ENCODE assay signal across 23 cellular contexts in the genomic region with DNA sequence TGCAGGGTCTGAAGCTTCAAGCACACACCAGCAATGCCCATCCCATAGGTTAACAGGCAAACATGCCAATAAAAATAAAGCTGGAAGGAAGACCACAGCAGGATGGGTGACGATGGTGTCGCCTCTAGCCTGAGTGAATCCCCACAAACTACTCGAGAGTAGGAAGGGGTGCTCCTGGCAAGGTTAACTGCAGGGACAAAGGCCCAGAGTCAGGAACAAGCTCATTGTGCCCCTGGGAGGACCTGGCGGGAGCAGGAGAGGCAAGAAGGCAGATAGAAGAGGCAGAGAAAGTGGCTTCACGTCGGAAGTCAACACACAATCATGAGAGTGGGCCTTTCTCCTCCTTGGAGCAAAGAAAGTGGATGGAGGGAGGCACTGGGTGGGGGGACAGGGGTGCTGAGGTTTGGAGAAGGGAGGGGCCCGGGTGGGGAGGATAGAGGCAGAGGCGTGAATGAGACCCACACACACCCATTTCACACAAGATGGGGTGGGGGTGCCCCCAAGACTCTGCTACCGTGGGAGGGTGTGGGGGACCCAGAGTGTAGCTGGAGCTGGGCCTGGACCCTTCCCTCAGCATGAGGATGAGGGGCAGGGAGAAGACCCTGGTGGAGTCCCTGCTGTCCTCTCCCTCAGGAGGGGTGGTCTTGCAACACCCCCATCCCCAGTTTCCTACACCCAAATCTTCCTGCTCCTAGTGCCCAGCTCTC. TPM values are rescaled to one million over a fixed set of nuclear protein-coding genes. Genes with fewer than 3 reads are reported as not detected.
DNase-seq lines count a peak whose midpoint lies in the region; ATAC-seq and TF ChIP-seq lines count a peak whose summit lies in the region.
"Had no signal": no experiment of that assay in that cellular context is flagged by ENCODE, and none has a peak within 500 bp of the region (broad histone marks: within the 10 kb centered on the region; RNA-seq: fewer than 3 reads in every experiment).

No MANE protein-coding gene starts in this region.

- no peaks in the 10 kb centered on the region for H3K79me2 ChIP-seq in DND-41 (ENCODE audit: insufficient read depth, low read length)

- no peak for TF ChIP-seq POLR2A in ovary (IDR thresholded peaks at IDR 0.05)

- H3K9ac ChIP-seq in DND-41 (ENCODE audit: low read depth, low read length): no peak overlapping the region
- H3K9ac ChIP-seq: BLaER1 had no signal

- WGBS in ovary, 3 donors: 86 to 91% (median 89%) methylated on average over 9 of the region's 9 CpGs

- no peak overlapping the region for H3K4me3 ChIP-seq in DND-41 (ENCODE audit: low read depth in 1 of 2, low read length in 2 of 2)
- no peak overlapping the region for H3K4me3 ChIP-seq in ovary
- H3K4me3 ChIP-seq: BLaER1, GM12878, GM23338, MG63 had no signal

- DNase-seq in activated CD8-positive, alpha-beta memory T cell treated with anti-CD3 and anti-CD28 coated beads for 24 hours: peak; percentile 35
- no peak for DNase-seq in activated CD8-positive, alpha-beta memory T cell treated with anti-CD3 and anti-CD28 coated beads, Interleukin-2, amount 50 U/mL, for 4 hours
- DNase-seq in DND-41: peak; percentile 4
- DNase-seq in central memory CD8-positive, alpha-beta T cell (ENCODE audit: low spot score in 2 of 2): peak; percentile 5 to 11
- peak in 4 of 5 donors; percentile 3 to 8 (median 5) for DNase-seq in ovary
- DNase-seq in type B pancreatic cell (ENCODE audit: extremely low spot score, unreplicated experiment): no peak
- DNase-seq in substantia nigra (lab: John Stamatoyannopoulos, UW): no peak
- DNase-seq in ecto neural progenitor cell (ENCODE audit: low spot score): no peak
- DNase-seq: DMS79, HFFc6, Karpas-422, MG63, NCI-H1092 treated with DMSO at 0.1 percent for 48 hours, NCI-H2227 treated with DMSO at 0.1 percent for 48 hours, NCI-H524 had no signal

- H3K27ac ChIP-seq in DND-41 (ENCODE audit: low read length) (no peak overlapping the region), ovary (no peak overlapping the region), substantia nigra (ENCODE audit: low read depth, low read length, poor library complexity, severe bottlenecking) (no peak overlapping the region)
- H3K27ac ChIP-seq: BLaER1 had no signal

- no peak overlapping the region for H3K4me2 ChIP-seq in DND-41 (ENCODE audit: insufficient read depth, low read length)
- H3K4me2 ChIP-seq: BLaER1, GM23338 had no signal

- no peaks in the 10 kb centered on the region for H3K4me1 Mint-ChIP-seq in central memory CD8-positive, alpha-beta T cell
- no peaks in the 10 kb centered on the region for H3K4me1 Mint-ChIP-seq in type B pancreatic cell (ENCODE audit: unreplicated experiment)
- H3K4me1 Mint-ChIP-seq: GM23338 had no signal

- no peak overlapping the region for H3K4me3 Mint-ChIP-seq in central memory CD8-positive, alpha-beta T cell
- H3K4me3 Mint-ChIP-seq in type B pancreatic cell: no peak overlapping the region
- H3K4me3 Mint-ChIP-seq: CD8-positive, alpha-beta T cell; GM23338; HFFc6 had no signal

- no peaks in the 10 kb centered on the region; the same call in 1 of the 2 replicates for H4K20me1 ChIP-seq in DND-41 (ENCODE audit: insufficient read depth, low read length)
- H4K20me1 ChIP-seq: BLaER1 had no signal

- TF ChIP-seq CTCF in DND-41 (IDR thresholded peaks at IDR 0.05; ENCODE audit: borderline replicate concordance, extremely low read depth, low read length, poor library complexity, severe bottlenecking) (no peak), ovary (IDR thresholded peaks at IDR 0.05) (no peak), type B pancreatic cell (conservative IDR thresholded peaks at IDR 0.05) (no peak)

- H3K4me1 ChIP-seq in DND-41 (ENCODE audit: insufficient read depth, low read length) (peaks cover 8% of the 10 kb centered on the region; the same call in 1 of the 2 replicates), ovary (ENCODE audit: insufficient read depth) (no peaks in the 10 kb centered on the region)

- H3K9me3 ChIP-seq in DND-41 (ENCODE audit: insufficient read depth, low read length, severe bottlenecking) (peaks cover 2% of the 10 kb centered on the region), ovary (no peaks in the 10 kb centered on the region)
- H3K9me3 ChIP-seq: BLaER1, MG63 had no signal

- H3K36me3 Mint-ChIP-seq in central memory CD8-positive, alpha-beta T cell (ENCODE audit: insufficient read depth): no peaks in the 10 kb centered on the region
- H3K36me3 Mint-ChIP-seq in type B pancreatic cell: no peaks in the 10 kb centered on the region
- H3K36me3 Mint-ChIP-seq: CD8-positive, alpha-beta T cell had no signal

- no peaks in the 10 kb centered on the region for H3K36me3 ChIP-seq in DND-41 (ENCODE audit: insufficient read depth, low read length)
- H3K36me3 ChIP-seq in ovary: no peaks in the 10 kb centered on the region
- H3K36me3 ChIP-seq: BLaER1, MG63 had no signal

- H3K27me3 Mint-ChIP-seq in central memory CD8-positive, alpha-beta T cell: peaks cover 50% of the 10 kb centered on the region
- H3K27me3 Mint-ChIP-seq in type B pancreatic cell: peaks cover 40% of the 10 kb centered on the region

- TF ChIP-seq EP300 in ovary (IDR thresholded peaks at IDR 0.05): no peak

- no peak overlapping the region for H3K27ac Mint-ChIP-seq in central memory CD8-positive, alpha-beta T cell (ENCODE audit: low read depth)
- H3K27ac Mint-ChIP-seq in type B pancreatic cell: no peak overlapping the region
- H3K27ac Mint-ChIP-seq: CD8-positive, alpha-beta T cell; GM23338; HFFc6 had no signal

- H3K27me3 ChIP-seq in DND-41 (ENCODE audit: insufficient read depth, low read length, poor library complexity) (peaks cover 20% of the 10 kb centered on the region), ovary (no peaks in the 10 kb centered on the region)
- H3K27me3 ChIP-seq: MG63 had no signal

- intact Hi-C loops in ovary (cut with DNase I): no loop called here

- H2AFZ ChIP-seq in DND-41 (ENCODE audit: low read depth, low read length): no peak overlapping the region
- H2AFZ ChIP-seq: GM23338 had no signal

- no peak for ATAC-seq in DND-41 (ENCODE audit: insufficient read depth, low read depth)
- ATAC-seq in central memory CD8-positive, alpha-beta T cell (replicated peaks; ENCODE audit: extremely low read depth, poor library complexity, severe bottlenecking): no peak
- ATAC-seq: CD8-positive, alpha-beta T cell; GM12878; GM23338; Panc1; Right ventricle myocardium inferior had no signal

- H3K9me3 Mint-ChIP-seq in central memory CD8-positive, alpha-beta T cell: no peaks in the 10 kb centered on the region
- no peaks in the 10 kb centered on the region for H3K9me3 Mint-ChIP-seq in type B pancreatic cell
- H3K9me3 Mint-ChIP-seq: CD8-positive, alpha-beta T cell; HFFc6 had no signal

RNA-seq across cellular contexts. Expression of a gene that starts 43.1 kb away (rescaled TPM):
- total RNA-seq in ovary: 10 to 100 TPM in 6 of 7 donors, 1 to 10 TPM in 1; 5.6 to 24.7 (median 14.0) TPM
- polyA plus RNA-seq in ovary: 10 to 100 TPM in 1 of 2 donors, 1 to 10 TPM in 1; 3.1 to 13.9 TPM
- total RNA-seq in type B pancreatic cell (ENCODE audit: low replicate concordance): 4.9 and 16.1 TPM in 2 replicates
- total RNA-seq: A172; CD8-positive, alpha-beta T cell; G401; GM12878; HFFc6 had no signal
- polyA plus RNA-seq: GM12878 had no signal

Comparison
In these comparisons a context has a peak if more than half of its experiments do, and no peak if none do; other contexts are left out.
1. DNase-seq: peak in activated CD8-positive, alpha-beta memory T cell treated with anti-CD3 and anti-CD28 coated beads for 24 hours (single experiment), DND-41 (single experiment), central memory CD8-positive, alpha-beta T cell (2 of 2) and ovary (4 of 5); none in activated CD8-positive, alpha-beta memory T cell treated with anti-CD3 and anti-CD28 coated beads, Interleukin-2, amount 50 U/mL, for 4 hours (single experiment), type B pancreatic cell (single experiment), substantia nigra (0 of 49) and ecto neural progenitor cell (single experiment).